In genomic region chr20:61693055-61693600, GRCh38 we compare ENCODE assay signal across 25 cellular contexts.
"Had no signal": no experiment of that assay in that cellular context is flagged by ENCODE, and none has a peak within 500 bp of the region (broad histone marks: within the 10 kb centered on the region; RNA-seq: fewer than 3 reads in every experiment).

No MANE protein-coding gene starts in this region.

- H3K4me1 Mint-ChIP-seq: nephron; stimulated activated naive CD8-positive, alpha-beta T cell treated with anti-CD3 and anti-CD28 coated beads, Interleukin-15, amount 100 ng/mL, for 72 hours had no signal

- H3K9ac ChIP-seq: parathyroid adenoma had no signal

- H2AFZ ChIP-seq: parathyroid adenoma had no signal

- ATAC-seq: effector memory CD8-positive, alpha-beta T cell; heart right ventricle; left lobe of liver; right lobe of liver; stimulated activated naive CD8-positive, alpha-beta T cell treated with anti-CD3 and anti-CD28 coated beads, Interleukin-15, amount 100 ng/mL, for 72 hours had no signal

- H3K9me3 ChIP-seq: esophagus squamous epithelium, heart right ventricle, right lobe of liver, suprapubic skin, transverse colon, vagina had no signal

- H3K27me3 Mint-ChIP-seq: stimulated activated naive CD8-positive, alpha-beta T cell treated with anti-CD3 and anti-CD28 coated beads, Interleukin-15, amount 100 ng/mL, for 72 hours had no signal

- DNase-seq: cortex of kidney; effector memory CD8-positive, alpha-beta T cell; erythroblast; esophagus squamous epithelium; foreskin melanocyte; glutamatergic neuron; heart right ventricle; hippocampal formation; islet precursor cell; mammary epithelial cell; occipital lobe; small intestine; stimulated activated CD4-positive, alpha-beta T cell treated with anti-CD3 and anti-CD28 coated beads, Interleukin-1b, Interleukin-23, amount 100 ng/mL, for 48 hours; stimulated activated CD4-positive, alpha-beta T cell treated with anti-CD3 and anti-CD28 coated beads, Interleukin-4, amount 100 ng/mL, for 1 hour; stimulated activated CD8-positive, alpha-beta memory T cell treated with anti-CD3 and anti-CD28 coated beads, Interleukin-4, amount 100 ng/mL, for 48 hours; stimulated activated naive CD4-positive, alpha-beta T cell; stimulated activated naive CD8-positive, alpha-beta T cell treated with anti-CD3 and anti-CD28 coated beads, Interleukin-15, amount 100 ng/mL, for 72 hours; transverse colon had no signal

- H3K9me3 Mint-ChIP-seq: effector memory CD8-positive, alpha-beta T cell; stimulated activated naive CD8-positive, alpha-beta T cell treated with anti-CD3 and anti-CD28 coated beads, Interleukin-15, amount 100 ng/mL, for 72 hours had no signal

- H3K4me3 ChIP-seq: esophagus squamous epithelium, heart right ventricle, right lobe of liver, suprapubic skin, transverse colon, vagina had no signal

- H3K36me3 ChIP-seq: esophagus squamous epithelium, heart right ventricle, right lobe of liver, suprapubic skin, transverse colon, vagina had no signal

- H3K4me1 ChIP-seq: esophagus squamous epithelium, heart right ventricle, parathyroid adenoma, right lobe of liver, suprapubic skin, transverse colon, vagina had no signal

- H3K4me3 Mint-ChIP-seq: effector memory CD8-positive, alpha-beta T cell; nephron; stimulated activated naive CD8-positive, alpha-beta T cell treated with anti-CD3 and anti-CD28 coated beads, Interleukin-15, amount 100 ng/mL, for 72 hours had no signal

- H3K27ac ChIP-seq: esophagus squamous epithelium, heart right ventricle, parathyroid adenoma, right lobe of liver, suprapubic skin, transverse colon, vagina had no signal

- H3K27ac Mint-ChIP-seq: effector memory CD8-positive, alpha-beta T cell; nephron; progenitor cell of endocrine pancreas; stimulated activated naive CD8-positive, alpha-beta T cell treated with anti-CD3 and anti-CD28 coated beads, Interleukin-15, amount 100 ng/mL, for 72 hours had no signal

- H3K79me2 ChIP-seq: parathyroid adenoma had no signal

- H3K27me3 ChIP-seq: right lobe of liver, transverse colon, vagina had no signal
